Comparison of ENCODE assay signal across 13 cellular contexts in the genomic region with DNA sequence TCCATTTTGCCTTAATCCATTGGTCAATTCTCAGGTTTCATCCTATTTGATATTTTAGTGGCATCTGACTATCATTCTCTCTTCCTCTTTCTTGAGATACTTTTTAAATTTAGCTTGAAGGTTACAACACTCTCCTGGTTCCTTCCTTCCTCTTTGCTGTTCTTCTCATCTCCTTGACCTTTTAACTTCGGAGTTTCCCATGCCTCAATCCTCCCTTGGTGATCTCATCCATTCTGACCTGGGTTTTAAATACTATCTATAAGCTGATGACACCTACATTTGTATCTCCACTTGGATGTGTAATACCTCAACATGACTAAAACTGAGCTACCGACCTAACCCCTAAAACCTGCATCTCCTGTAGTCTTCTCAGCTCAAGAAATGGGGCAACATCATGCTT. TPM values are rescaled to one million over a fixed set of nuclear protein-coding genes. Genes with fewer than 3 reads are reported as not detected.
DNase-seq lines count a peak whose midpoint lies in the region; TF ChIP-seq lines count a peak whose summit lies in the region.
"Had no signal": no experiment of that assay in that cellular context is flagged by ENCODE, and none has a peak within 500 bp of the region (broad histone marks: within the 10 kb centered on the region; RNA-seq: fewer than 3 reads in every experiment).

No MANE protein-coding gene starts in this region.

- H3K27ac ChIP-seq in mammary epithelial cell (ENCODE audit: insufficient read depth, low read depth, low read length): no peak overlapping the region
- H3K27ac ChIP-seq in breast epithelium: no peak overlapping the region
- H3K27ac ChIP-seq: esophagus squamous epithelium, transverse colon had no signal

- CTCF ChIA-PET in mammary epithelial cell (lab: Charles Lee; ENCODE audit: low non-redundant PET): no interaction called here

- no peak overlapping the region for H3K4me2 ChIP-seq in mammary epithelial cell (ENCODE audit: insufficient read depth, low read depth, low read length)

- peak overlapping the region; percentile 57 for H3K4me3 Mint-ChIP-seq in activated naive CD8-positive, alpha-beta T cell

- H3K36me3 ChIP-seq in mammary epithelial cell (ENCODE audit: insufficient read depth, low read length) (no peaks in the 10 kb centered on the region), breast epithelium (no peaks in the 10 kb centered on the region)
- H3K36me3 ChIP-seq: transverse colon had no signal

- intact Hi-C loops in mammary epithelial cell (cut with micrococcal nuclease): no loop called here
- intact Hi-C loops in breast epithelium (cut with DNase I; ENCODE audit: low total_unique reads): no loop called here

- TF ChIP-seq POLR2A in breast epithelium (IDR thresholded peaks at IDR 0.05): no peak
- TF ChIP-seq POLR2A in NB4 (IDR thresholded peaks at IDR 0.05; ENCODE audit: extremely low read depth, insufficient read length): no peak

- peaks cover 5% of the 10 kb centered on the region for H3K4me1 ChIP-seq in mammary epithelial cell (ENCODE audit: insufficient read depth, low read length)
- no peaks in the 10 kb centered on the region for H3K4me1 ChIP-seq in breast epithelium

- TF ChIP-seq CTCF in mammary epithelial cell (conservative IDR thresholded peaks at IDR 0.05 in 1 of 2, IDR thresholded peaks at IDR 0.05 in 1 of 2; ENCODE audit: extremely low read depth in 1 of 2, insufficient read depth in 1 of 2, low read depth in 1 of 2, low read length in 2 of 2) (no peak), breast epithelium (IDR thresholded peaks at IDR 0.05) (no peak), NB4 (IDR thresholded peaks at IDR 0.05; ENCODE audit: low read depth, low read length) (no peak)

- dilution Hi-C loops in mammary epithelial cell (cut with HindIII; ENCODE audit: low sequenced_read_pairs): loop anchor here (10.0 kb wide), 1 partner anchor 48 kb away; the partner anchor contains the start of gene PI4KB

- H3K27me3 ChIP-seq in mammary epithelial cell (ENCODE audit: insufficient read depth, low read length): no peaks in the 10 kb centered on the region
- no peaks in the 10 kb centered on the region for H3K27me3 ChIP-seq in breast epithelium
- H3K27me3 ChIP-seq: esophagus squamous epithelium, transverse colon had no signal

- in situ Hi-C loops in mammary epithelial cell (cut with MboI; ENCODE audit: low sequenced_read_pairs in 2 of 2): no loop called here

- H3K79me2 ChIP-seq in mammary epithelial cell (ENCODE audit: insufficient read depth, low read length): no peaks in the 10 kb centered on the region

- peak; percentile 27 for DNase-seq in mammary epithelial cell
- no peak for DNase-seq in breast epithelium (ENCODE audit: low spot score in 2 of 2)
- peak; percentile 88 for DNase-seq in NB4 (ENCODE audit: low read depth)
- no peak for DNase-seq in kidney glomerular epithelial cell (lab: John Stamatoyannopoulos, UW)
- DNase-seq in RKO (ENCODE audit: low spot score): no peak
- DNase-seq in C1 segment of cervical spinal cord (lab: John Stamatoyannopoulos, UW): no peak
- DNase-seq in NCI-H524 treated with DMSO at 0.1 percent for 48 hours (lab: John Stamatoyannopoulos, UW): no peak
- DNase-seq: dermis blood vessel endothelial cell, DMS79 treated with DMSO at 0.1 percent for 48 hours, esophagus squamous epithelium, NCI-H526, transverse colon had no signal

- no peak overlapping the region for H2AFZ ChIP-seq in mammary epithelial cell (ENCODE audit: low read depth, low read length)

- no peaks in the 10 kb centered on the region for H3K9me3 Mint-ChIP-seq in activated naive CD8-positive, alpha-beta T cell (ENCODE audit: low read depth)

- H3K4me1 Mint-ChIP-seq in activated naive CD8-positive, alpha-beta T cell (ENCODE audit: low read depth): peaks cover 15% of the 10 kb centered on the region

- H4K20me1 ChIP-seq in mammary epithelial cell (ENCODE audit: insufficient read depth, low read length): no peaks in the 10 kb centered on the region

- no peak overlapping the region for H3K9ac ChIP-seq in mammary epithelial cell (ENCODE audit: insufficient read depth, low read length)

- WGBS in mammary epithelial cell (ENCODE audit: low coverage, missing lambda C conversion rate): 68% methylated on average over 2 of the region's 2 CpGs

- H3K27me3 Mint-ChIP-seq in activated naive CD8-positive, alpha-beta T cell: no peaks in the 10 kb centered on the region

- BruUV-seq in mammary epithelial cell (replicated peaks; lab: Mats Ljungman, UMichigan): no TSS peak

- peaks cover 2% of the 10 kb centered on the region for H3K36me3 Mint-ChIP-seq in activated naive CD8-positive, alpha-beta T cell

- H3K4me3 ChIP-seq in mammary epithelial cell (replicated peaks in 1 of 3; ENCODE audit: insufficient read depth in 1 of 3, low read depth in 2 of 3, low read length in 3 of 3): no peak overlapping the region
- no peak overlapping the region for H3K4me3 ChIP-seq in breast epithelium
- H3K4me3 ChIP-seq in NB4 (ENCODE audit: low read depth, low read length): no peak overlapping the region
- H3K4me3 ChIP-seq: esophagus squamous epithelium, transverse colon had no signal

- H3K9me3 ChIP-seq in mammary epithelial cell (replicated peaks; ENCODE audit: insufficient read depth, low read length) (no peaks in the 10 kb centered on the region), breast epithelium (no peaks in the 10 kb centered on the region)
- H3K9me3 ChIP-seq: esophagus squamous epithelium, transverse colon had no signal

- peak overlapping the region; percentile 79 for H3K27ac Mint-ChIP-seq in activated naive CD8-positive, alpha-beta T cell

RNA-seq across cellular contexts. Expression of gene ZNF687, which starts 4.8 kb away (rescaled TPM):
- total RNA-seq in mammary epithelial cell (10 to 100 TPM; 17.7 to 23.3 TPM), breast epithelium (10 to 100 TPM; 20.6 to 31.6 (median 25.9) TPM)
- 11.5 TPM for polyA plus RNA-seq in mammary epithelial cell
- polyA minus RNA-seq in mammary epithelial cell: 22.0 TPM

RNA-seq across cellular contexts. Expression of gene PSMD4, which starts 22.7 kb away (rescaled TPM):
- total RNA-seq in mammary epithelial cell (100 to 1,000 TPM in 1 of 2 donors, 10 to 100 TPM in 1; 94.7 to 167 TPM), breast epithelium (100 to 1,000 TPM; 108 to 188 (median 140) TPM)
- polyA plus RNA-seq in mammary epithelial cell: 223 TPM
- polyA minus RNA-seq in mammary epithelial cell: 161 TPM

RNA-seq across cellular contexts. Expression of gene PI4KB, which starts 50.0 kb away (rescaled TPM):
- total RNA-seq in mammary epithelial cell (10 to 100 TPM; 46.7 to 58.3 TPM), breast epithelium (10 to 100 TPM; 59.2 to 91.8 (median 69.8) TPM)
- 57.9 TPM for polyA plus RNA-seq in mammary epithelial cell
- 135 TPM for polyA minus RNA-seq in mammary epithelial cell

Comparison
In these comparisons a context has a peak if more than half of its experiments do, and no peak if none do; other contexts are left out.
1. DNase-seq: peak in mammary epithelial cell (single experiment) and NB4 (single experiment); none in breast epithelium (0 of 2), kidney glomerular epithelial cell (single experiment), RKO (single experiment), C1 segment of cervical spinal cord (0 of 14) and NCI-H524 treated with DMSO at 0.1 percent for 48 hours (single experiment).